ENCODE assay signal across 1 cellular context in genomic region chr19:3035542-3036118, GRCh38.
TF ChIP-seq lines count a peak whose summit lies in the region.

No MANE protein-coding gene starts in this region.

TF ChIP-seq in liver, 16 proteins besides CTCF, POLR2A, EP300 and RAD21 (continued from another document):
- no peak for TF ChIP-seq FOXA2 (IDR thresholded peaks at IDR 0.05)
- TF ChIP-seq FOXA1 (IDR thresholded peaks at IDR 0.05): no peak
- no peak for TF ChIP-seq NR2F2 (IDR thresholded peaks at IDR 0.05)
- TF ChIP-seq ATF3 (IDR thresholded peaks at IDR 0.05): no peak
- TF ChIP-seq TAF1 (conservative IDR thresholded peaks at IDR 0.05): no peak
- TF ChIP-seq GABPA (IDR thresholded peaks at IDR 0.05 in 1 of 2, conservative IDR thresholded peaks at IDR 0.05 in 1 of 2): no peak
TF ChIP-seq in liver: peak in this region for 2.
